In the genomic region with DNA sequence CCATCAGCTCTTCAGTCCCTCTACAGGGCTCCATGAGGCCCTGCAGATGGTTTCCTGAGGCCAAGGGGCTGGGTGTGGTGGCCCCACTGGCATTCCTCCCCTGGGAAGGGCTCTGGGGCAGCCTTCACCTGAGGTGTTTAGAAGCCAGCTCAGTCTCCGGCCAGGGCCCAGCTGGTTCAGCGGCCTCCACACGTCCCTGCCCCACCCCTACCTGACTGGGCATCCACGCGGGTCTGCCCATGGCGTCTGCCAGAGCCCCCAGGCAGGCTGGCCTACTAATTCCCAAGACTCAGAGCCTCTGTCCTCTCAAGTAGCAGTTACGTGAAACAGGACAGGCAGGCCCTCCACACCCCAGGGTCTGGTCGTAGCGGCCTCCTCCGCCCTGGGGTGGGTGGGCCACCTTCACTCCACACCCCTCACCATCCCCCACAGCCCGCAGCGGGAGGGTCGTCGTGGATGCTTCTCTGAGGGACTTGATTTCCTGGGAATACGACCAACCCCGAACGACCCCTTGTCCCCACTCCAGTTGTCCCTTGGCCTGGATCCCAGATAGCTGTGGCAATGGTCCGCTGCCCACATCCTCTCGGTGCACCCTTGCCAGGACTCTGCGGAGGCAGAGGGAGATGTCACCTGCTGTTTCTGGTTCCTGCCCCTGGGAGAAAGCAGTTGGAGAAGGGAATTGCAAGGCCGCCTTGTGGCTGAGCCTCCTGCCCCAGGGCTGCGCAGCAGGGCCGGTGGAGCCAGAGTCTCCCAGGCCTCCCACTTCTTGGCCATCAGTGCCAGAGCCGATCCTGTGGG, we compare ENCODE assay signal across 15 cellular contexts. TPM values are rescaled to one million over a fixed set of nuclear protein-coding genes. Genes with fewer than 3 reads are reported as not detected.
DNase-seq lines count a peak whose midpoint lies in the region; ATAC-seq, FAIRE-seq and TF ChIP-seq lines count a peak whose summit lies in the region.
"Had no signal": no experiment of that assay in that cellular context is flagged by ENCODE, and none has a peak within 500 bp of the region (broad histone marks: within the 10 kb centered on the region; RNA-seq: fewer than 3 reads in every experiment).

No MANE protein-coding gene starts in this region.

- peaks cover 16% of the 10 kb centered on the region for H3K79me1 ChIP-seq in neuronal stem cell (ENCODE audit: low read depth, low read length)

- TF ChIP-seq EP300 in SK-N-SH (IDR thresholded peaks at IDR 0.05; ENCODE audit: borderline replicate concordance in 1 of 2, low read depth in 1 of 2, low read length in 1 of 2): no peak
- no peak for TF ChIP-seq EP300 in upper lobe of left lung (IDR thresholded peaks at IDR 0.05)

- peak overlapping the region; percentile 36 for H3K18ac ChIP-seq in neuronal stem cell (ENCODE audit: low read length)

- no peak overlapping the region for H3K14ac ChIP-seq in neuronal stem cell (ENCODE audit: low read length)

- TF ChIP-seq CTCF in SK-N-SH (IDR thresholded peaks at IDR 0.05): no peak
- no peak for TF ChIP-seq CTCF in endothelial cell of umbilical vein (IDR thresholded peaks at IDR 0.05; ENCODE audit: extremely low read depth in 1 of 2, insufficient read depth in 1 of 2, low read depth in 1 of 2, low read length in 2 of 2)
- no peak for TF ChIP-seq CTCF in upper lobe of left lung (IDR thresholded peaks at IDR 0.05)

- H2BK5ac ChIP-seq in neuronal stem cell (ENCODE audit: low read length): no peak overlapping the region

- H3K23ac ChIP-seq in neuronal stem cell (ENCODE audit: low read depth, low read length, poor library complexity): peak overlapping the region; percentile 67

- H3K36me3 ChIP-seq in SK-N-SH (replicated peaks in 1 of 2; ENCODE audit: control insufficient read depth in 1 of 2, insufficient read depth in 2 of 2, low read length in 1 of 2): peaks cover 60 to 71% of the 10 kb centered on the region in 2 experiments
- peaks cover 16 to 77% of the 10 kb centered on the region in 2 experiments for H3K36me3 ChIP-seq in endothelial cell of umbilical vein (ENCODE audit: control insufficient read depth in 2 of 2, extremely low read depth in 1 of 2, insufficient read depth in 2 of 2, low read length in 2 of 2)
- H3K36me3 ChIP-seq in neuronal stem cell (replicated peaks in 1 of 2; ENCODE audit: control insufficient read depth in 2 of 2, insufficient read depth in 2 of 2, low read length in 2 of 2): peaks cover 65 to 94% of the 10 kb centered on the region in 2 donors
- peaks cover 50 to 100% (median 97%) of the 10 kb centered on the region in 4 donors for H3K36me3 ChIP-seq in upper lobe of left lung

- peaks cover 32% of the 10 kb centered on the region for H3K79me2 ChIP-seq in SK-N-SH (ENCODE audit: insufficient read depth)
- H3K79me2 ChIP-seq in endothelial cell of umbilical vein (ENCODE audit: control insufficient read depth, insufficient read depth, low read length): no peaks in the 10 kb centered on the region

- no peak overlapping the region for H2BK120ac ChIP-seq in neuronal stem cell (ENCODE audit: low read depth, low read length)

- no peak for TF ChIP-seq RAD21 in SK-N-SH (IDR thresholded peaks at IDR 0.05; ENCODE audit: low read length)

- no peak overlapping the region for H4K8ac ChIP-seq in neuronal stem cell (ENCODE audit: low read depth, low read length)

- H2AK5ac ChIP-seq in neuronal stem cell (ENCODE audit: low read depth, low read length): peak overlapping the region; percentile 37

- POLR2A ChIA-PET in SK-N-SH (lab: Yijun Ruan, JAX): no interaction called here
- POLR2A ChIA-PET in endothelial cell of umbilical vein (lab: Charles Lee): no interaction called here

- no peak overlapping the region for H2BK12ac ChIP-seq in neuronal stem cell (ENCODE audit: low read length)

- no peak overlapping the region for H2BK15ac ChIP-seq in neuronal stem cell (ENCODE audit: low read length)

- H3F3A ChIP-seq in SK-N-SH (replicated peaks; ENCODE audit: insufficient read depth): peaks cover 13% of the 10 kb centered on the region

- no peaks in the 10 kb centered on the region for H3K27me3 ChIP-seq in SK-N-SH (ENCODE audit: insufficient read depth)
- no peaks in the 10 kb centered on the region for H3K27me3 ChIP-seq in endothelial cell of umbilical vein (ENCODE audit: control insufficient read depth in 2 of 2, insufficient read depth in 2 of 2, low read length in 2 of 2)
- H3K27me3 ChIP-seq in neuronal stem cell (ENCODE audit: control insufficient read depth in 3 of 3, insufficient read depth in 3 of 3, low read depth in 1 of 3, low read length in 3 of 3): no peaks in the 10 kb centered on the region
- H3K27me3 ChIP-seq in upper lobe of left lung: no peaks in the 10 kb centered on the region

- no peaks in the 10 kb centered on the region for H3K9me1 ChIP-seq in endothelial cell of umbilical vein (replicated peaks; ENCODE audit: control insufficient read depth, extremely low read depth, insufficient read depth, low read length)

- H3K9me3 ChIP-seq in SK-N-SH: no peaks in the 10 kb centered on the region
- no peaks in the 10 kb centered on the region for H3K9me3 ChIP-seq in endothelial cell of umbilical vein (replicated peaks; ENCODE audit: control insufficient read depth, insufficient read depth, low read length)
- peaks cover 0 to 2% of the 10 kb centered on the region in 2 donors for H3K9me3 ChIP-seq in neuronal stem cell (replicated peaks in 1 of 2; ENCODE audit: control insufficient read depth in 2 of 2, insufficient read depth in 1 of 2, low read depth in 1 of 2, low read length in 2 of 2)
- H3K9me3 ChIP-seq in upper lobe of left lung: no peaks in the 10 kb centered on the region

- no peaks in the 10 kb centered on the region for H3K9me2 ChIP-seq in SK-N-SH

- peaks cover 0 to 15% of the 10 kb centered on the region in 2 experiments; a peak in 1 of 4 replicates for H3K4me1 ChIP-seq in SK-N-SH (ENCODE audit: control insufficient read depth in 1 of 2, insufficient read depth in 2 of 2, low read depth in 1 of 2, low read length in 1 of 2)
- H3K4me1 ChIP-seq in endothelial cell of umbilical vein (ENCODE audit: control insufficient read depth, extremely low read depth, insufficient read depth, low read length): no peaks in the 10 kb centered on the region
- peaks cover 7 to 24% of the 10 kb centered on the region in 2 donors for H3K4me1 ChIP-seq in neuronal stem cell (ENCODE audit: control insufficient read depth in 2 of 2, insufficient read depth in 1 of 2, low read depth in 1 of 2, low read length in 2 of 2)
- peaks cover 14 to 44% (median 26%) of the 10 kb centered on the region in 4 donors for H3K4me1 ChIP-seq in upper lobe of left lung

- H3K4me3 ChIP-seq in SK-N-SH (ENCODE audit: low read depth in 2 of 2, low read length in 1 of 2) (no peak overlapping the region), endothelial cell of umbilical vein (replicated peaks in 1 of 3; ENCODE audit: insufficient read depth in 1 of 3, low read depth in 1 of 3, low read length in 3 of 3) (no peak overlapping the region), neuronal stem cell (ENCODE audit: low read length in 2 of 2) (no peak overlapping the region), upper lobe of left lung (no peak overlapping the region)

- 87% methylated on average over 17 of the region's 24 CpGs for WGBS in SK-N-SH (ENCODE audit: low lambda C conversion rate)
- no CpG with 5 or more reads among the region's 24 CpGs for WGBS in neuronal stem cell (ENCODE audit: extremely low coverage in 2 of 2, insufficient read length in 2 of 2, insufficient replicate concordance in 1 of 2), 2 donors
- WGBS in upper lobe of left lung, 2 donors: 72 to 76% methylated on average over 7 to 24 of the region's 24 CpGs

- H3K4me2 ChIP-seq in SK-N-SH (no peak overlapping the region), endothelial cell of umbilical vein (ENCODE audit: insufficient read depth, low read length) (no peak overlapping the region), neuronal stem cell (ENCODE audit: insufficient read depth, low read length, poor library complexity, severe bottlenecking) (no peak overlapping the region)

- TF ChIP-seq POLR2A in endothelial cell of umbilical vein (IDR thresholded peaks at IDR 0.05; ENCODE audit: low read depth, low read length): no peak
- no peak for TF ChIP-seq POLR2A in upper lobe of left lung (IDR thresholded peaks at IDR 0.05)

- no peak overlapping the region for H2AFZ ChIP-seq in SK-N-SH (ENCODE audit: low read depth)
- no peak overlapping the region for H2AFZ ChIP-seq in endothelial cell of umbilical vein (ENCODE audit: low read depth, low read length)
- H2AFZ ChIP-seq in neuronal stem cell (ENCODE audit: low read length): no peak overlapping the region

- intact Hi-C loops in endothelial cell of umbilical vein (cut with micrococcal nuclease): no loop called here

- DNase-seq in SK-N-SH: no peak
- DNase-seq in endothelial cell of umbilical vein (ENCODE audit: low read depth, low spot score): no peak
- DNase-seq in neuronal stem cell (ENCODE audit: low spot score): no peak
- DNase-seq in upper lobe of left lung: peak in 1 of 2 donors; percentile 71
- DNase-seq in NCI-H2227 (lab: John Stamatoyannopoulos, UW; ENCODE audit: unreplicated experiment): no peak
- DNase-seq: dermis blood vessel endothelial cell, GOT3, MV-4-11, OCI-M1 had no signal

- no peak overlapping the region for H3K9ac ChIP-seq in SK-N-SH
- no peak overlapping the region for H3K9ac ChIP-seq in endothelial cell of umbilical vein (replicated peaks; ENCODE audit: extremely low read depth, insufficient read depth, low read length)
- H3K9ac ChIP-seq in neuronal stem cell (ENCODE audit: low read depth, low read length, poor library complexity): no peak overlapping the region

- CTCF ChIA-PET in SK-N-SH (lab: Yijun Ruan, JAX): interaction anchor here (0.6 to 1.9 kb wide), 7 partner anchors 9 to 317 kb away, joined by 3 to 6 read pairs (median 3); partner anchors contain the start of genes FAM98C, MRPS12 and SARS2
- CTCF ChIA-PET in endothelial cell of umbilical vein (lab: Charles Lee): interaction anchor here (0.8 to 1.8 kb wide), 4 partner anchors 36 to 211 kb away, joined by 3 to 4 read pairs (median 4); partner anchors contain the start of genes EIF3K, MRPS12 and SARS2

- no peak for FAIRE-seq in endothelial cell of umbilical vein (lab: Jason Lieb, UNC)

- H3K27ac ChIP-seq in SK-N-SH (ENCODE audit: low read depth in 2 of 2, low read length in 1 of 2) (peak overlapping the region; percentile 1 to 24; a peak in 2 of 4 replicates), endothelial cell of umbilical vein (ENCODE audit: insufficient read depth, low read depth, low read length) (no peak overlapping the region), neuronal stem cell (replicated peaks; ENCODE audit: low read length) (no peak overlapping the region), upper lobe of left lung (peak overlapping the region; percentile 17 to 78 (median 73))
- H3K27ac ChIP-seq: VCaP had no signal

- H4K91ac ChIP-seq in neuronal stem cell (ENCODE audit: low read depth, low read length, poor library complexity): peak overlapping the region; percentile 59

- ATAC-seq in SK-N-SH treated with all-trans-retinoic acid at 6 μM for 48 hours (no peak), upper lobe of left lung (ENCODE audit: low FRiP score in 2 of 2) (peak; percentile 2 to 42), HG03460 (IDR thresholded peaks at IDR 0.05; ENCODE audit: unreplicated experiment) (no peak), HG03469 (IDR thresholded peaks at IDR 0.05; ENCODE audit: unreplicated experiment) (no peak)

- H4K20me1 ChIP-seq in SK-N-SH (ENCODE audit: insufficient read depth) (0 out of 2 replicates have a peak, but pooled peaks cover 4% of the 10 kb centered on the region), endothelial cell of umbilical vein (replicated peaks; ENCODE audit: control insufficient read depth, extremely low read depth, insufficient read depth, low read length) (no peaks in the 10 kb centered on the region)

- no peak overlapping the region for H3K4ac ChIP-seq in neuronal stem cell (ENCODE audit: low read length)

- no TSS peak for BruUV-seq in endothelial cell of umbilical vein (replicated peaks; lab: Mats Ljungman, UMichigan)

- dilution Hi-C loops in endothelial cell of umbilical vein (cut with MboI; ENCODE audit: extremely low pct_ligation_motif_present, low sequenced_read_pairs): no loop called here

RNA-seq across cellular contexts. Expression of gene CAPN12, which starts 24.3 kb away (rescaled TPM):
- polyA plus RNA-seq in SK-N-SH (2012; rRNA removed) (1.7 and 3.0 TPM in 2 replicates), endothelial cell of umbilical vein (0.35 and 0.45 TPM in 2 replicates)
- polyA plus RNA-seq in SK-N-SH (2012; cell fraction: cytosol; rRNA removed): 0.48 and 0.50 TPM in 2 replicates
- 14.5 and 19.0 TPM in 2 replicates for polyA plus RNA-seq in SK-N-SH (2012; cell fraction: nucleus; rRNA removed)
- total RNA-seq in endothelial cell of umbilical vein (not detected in 2 replicates), upper lobe of left lung (10 to 100 TPM in 3 of 6 donors, 1 to 10 TPM in 3; 5.2 to 93.2 (median 11.1) TPM)
- polyA plus RNA-seq in endothelial cell of umbilical vein (2011; cell fraction: cytosol; rRNA removed): 0.18 and 0.23 TPM in 2 replicates
- polyA plus RNA-seq in endothelial cell of umbilical vein (2011; cell fraction: nucleus; rRNA removed): 1.5 and 5.0 TPM in 2 replicates
- polyA plus RNA-seq in endothelial cell of umbilical vein (2012): 0.11 and 0.65 TPM in 2 replicates
- 0.19 and 0.32 TPM in 2 replicates for polyA minus RNA-seq in endothelial cell of umbilical vein
- polyA minus RNA-seq in endothelial cell of umbilical vein (2011; cell fraction: cytosol; rRNA and poly(A)+ RNA removed): not detected
- polyA minus RNA-seq in endothelial cell of umbilical vein (2011; cell fraction: nucleus; rRNA and poly(A)+ RNA removed): not detected in 2 replicates
- 5.6 TPM for polyA plus RNA-seq in neuronal stem cell (2013, experiment 1 of 2)
- 5.2 TPM for polyA plus RNA-seq in neuronal stem cell (2013, experiment 2 of 2)
- total RNA-seq: Daoy, dermis blood vessel endothelial cell had no signal

RNA-seq across cellular contexts. Expression of gene LGALS7, which starts 53.4 kb away (rescaled TPM):
- polyA plus RNA-seq in SK-N-SH (2012; rRNA removed): not detected in 2 replicates
- polyA plus RNA-seq in SK-N-SH (2012; cell fraction: cytosol; rRNA removed): not detected in 2 replicates
- not detected in 2 replicates for polyA plus RNA-seq in SK-N-SH (2012; cell fraction: nucleus; rRNA removed)
- not detected in 2 replicates for total RNA-seq in endothelial cell of umbilical vein
- polyA plus RNA-seq in endothelial cell of umbilical vein: not detected in 2 replicates
- not detected in 2 replicates for polyA plus RNA-seq in endothelial cell of umbilical vein (2011; cell fraction: cytosol; rRNA removed)
- not detected in 2 replicates for polyA plus RNA-seq in endothelial cell of umbilical vein (2011; cell fraction: nucleus; rRNA removed)
- not detected in 2 replicates for polyA plus RNA-seq in endothelial cell of umbilical vein (2012)
- polyA minus RNA-seq in endothelial cell of umbilical vein: not detected in 2 replicates
- not detected for polyA minus RNA-seq in endothelial cell of umbilical vein (2011; cell fraction: cytosol; rRNA and poly(A)+ RNA removed)
- polyA minus RNA-seq in endothelial cell of umbilical vein (2011; cell fraction: nucleus; rRNA and poly(A)+ RNA removed): not detected in 2 replicates
- polyA plus RNA-seq in neuronal stem cell (2013, experiment 1 of 2): 0.18 TPM
- polyA plus RNA-seq in neuronal stem cell (2013, experiment 2 of 2): not detected
- total RNA-seq in upper lobe of left lung: not detected
- total RNA-seq: activated T-helper 2 cell treated with anti-CD3 and anti-CD28 coated beads, Interferon-gamma antibody, Interleukin-2, Interleukin-4, amounts not matched to agents 10 μg/mL and 5 μg/mL and 100 μg/mL, durations not matched to agents 14 hours and 24 hours and 36 hours; Daoy; dermis blood vessel endothelial cell had no signal

Comparison
In these comparisons a context has a peak if more than half of its experiments do, and no peak if none do; other contexts are left out.
1. H3K27ac ChIP-seq: peak in SK-N-SH (2 of 2) and upper lobe of left lung (4 of 4); none in endothelial cell of umbilical vein (single experiment) and neuronal stem cell (single experiment).
2. ATAC-seq: peak in upper lobe of left lung (2 of 2); none in SK-N-SH treated with all-trans-retinoic acid at 6 μM for 48 hours (single experiment), HG03460 (single experiment) and HG03469 (single experiment).